Comparison of ENCODE assay signal across 8 cellular contexts in genomic region chr2:10303174-10303633, GRCh38. TPM values are rescaled to one million over a fixed set of nuclear protein-coding genes. Genes with fewer than 3 reads are reported as not detected.
A peak's percentile ranks its signal among the peaks of the same experiment; 100 is the strongest.
DNase-seq lines count a peak whose midpoint lies in the region; ATAC-seq and TF ChIP-seq lines count a peak whose summit lies in the region.

No MANE protein-coding gene starts in this region.

- peak overlapping the region; percentile 78 to 87 (median 84) for H3K27ac ChIP-seq in sigmoid colon

- peaks cover 56% of the 10 kb centered on the region for H3K4me1 Mint-ChIP-seq in activated CD8-positive, alpha-beta memory T cell treated with anti-CD3 and anti-CD28 coated beads, Interleukin-2, amount 10 ng/mL, durations not matched to agents 7 days and 5 days

- H3K4me3 Mint-ChIP-seq in activated CD8-positive, alpha-beta memory T cell treated with anti-CD3 and anti-CD28 coated beads, Interleukin-2, amount 10 ng/mL, durations not matched to agents 7 days and 5 days, result peak overlapping the region; percentile 97

- TF ChIP-seq CTCF in sigmoid colon (IDR thresholded peaks at IDR 0.05), result no peak

- peak; percentile 49 for DNase-seq in activated CD8-positive, alpha-beta memory T cell treated with anti-CD3 and anti-CD28 coated beads, Interleukin-2, amount 10 ng/mL, durations not matched to agents 7 days and 5 days
- DNase-seq in Right ventricle myocardium superior (no peak), sigmoid colon (no peak), SKM-1 (lab: John Stamatoyannopoulos, UW; ENCODE audit: unreplicated experiment) (no peak), Ammon's horn (ENCODE audit: low spot score) (no peak)
- no peak for DNase-seq in central memory CD4-positive, alpha-beta T cell

- ATAC-seq in GM19395 (IDR thresholded peaks at IDR 0.05; ENCODE audit: unreplicated experiment) (peak; percentile 16), HG03280 (IDR thresholded peaks at IDR 0.05; ENCODE audit: unreplicated experiment) (peak; percentile 10), Right ventricle myocardium superior (ENCODE audit: poor library complexity) (peak; percentile 8)
- peak; percentile 6 for ATAC-seq in activated CD8-positive, alpha-beta memory T cell treated with anti-CD3 and anti-CD28 coated beads, Interleukin-2, amount 10 ng/mL, durations not matched to agents 7 days and 5 days

- peak overlapping the region; percentile 56 to 91 (median 76) for H3K4me3 ChIP-seq in sigmoid colon

- TF ChIP-seq EP300 in sigmoid colon (IDR thresholded peaks at IDR 0.05), result no peak

- no peaks in the 10 kb centered on the region for H3K9me3 Mint-ChIP-seq in activated CD8-positive, alpha-beta memory T cell treated with anti-CD3 and anti-CD28 coated beads, Interleukin-2, amount 10 ng/mL, durations not matched to agents 7 days and 5 days (ENCODE audit: low read depth)

- H3K9me3 ChIP-seq in sigmoid colon, result no peaks in the 10 kb centered on the region

- H3K27me3 Mint-ChIP-seq in activated CD8-positive, alpha-beta memory T cell treated with anti-CD3 and anti-CD28 coated beads, Interleukin-2, amount 10 ng/mL, durations not matched to agents 7 days and 5 days, result no peaks in the 10 kb centered on the region

- H3K36me3 Mint-ChIP-seq in activated CD8-positive, alpha-beta memory T cell treated with anti-CD3 and anti-CD28 coated beads, Interleukin-2, amount 10 ng/mL, durations not matched to agents 7 days and 5 days, result peaks cover 2% of the 10 kb centered on the region

- no peak for TF ChIP-seq POLR2A in sigmoid colon (IDR thresholded peaks at IDR 0.05)

- intact Hi-C loops in Right ventricle myocardium superior (cut with DNase I), result loop anchor here (5.0 kb wide), 1 partner anchor 104 kb away; no protein-coding TSS in a partner anchor
- intact Hi-C loops in sigmoid colon (cut with DNase I), result loop anchor here (1.0 to 5.0 kb wide), 3 partner anchors 106 to 181 kb away; partner anchors contain the start of genes ODC1 and RRM2

- CTCF ChIA-PET in activated CD8-positive, alpha-beta memory T cell treated with anti-CD3 and anti-CD28 coated beads, Interleukin-2, amount 10 ng/mL, durations not matched to agents 7 days and 5 days (lab: Charles Lee), result interaction anchor here (0.8 to 7.2 kb wide), 18 partner anchors 11 to 274 kb away, joined by 3 to 111 read pairs (median 3); partner anchors contain the start of gene ODC1

- H3K4me1 ChIP-seq in sigmoid colon, result peaks cover 0 to 44% (median 27%) of the 10 kb centered on the region in 4 donors

- no peaks in the 10 kb centered on the region for H3K36me3 ChIP-seq in sigmoid colon

- H3K27me3 ChIP-seq in sigmoid colon, result no peaks in the 10 kb centered on the region

- peak overlapping the region; percentile 76 for H3K27ac Mint-ChIP-seq in activated CD8-positive, alpha-beta memory T cell treated with anti-CD3 and anti-CD28 coated beads, Interleukin-2, amount 10 ng/mL, durations not matched to agents 7 days and 5 days

- WGBS in sigmoid colon, 2 donors, result 0% methylated on average over 42 of the region's 42 CpGs

RNA-seq across cellular contexts. Expression of gene HPCAL1, which starts 0.5 kb away (rescaled TPM):
- total RNA-seq in activated CD8-positive, alpha-beta memory T cell treated with anti-CD3 and anti-CD28 coated beads, Interleukin-2, amount 10 ng/mL, durations not matched to agents 7 days and 5 days, result 10 to 100 TPM; 29.0 to 47.0 TPM
- 34.3 TPM for total RNA-seq in Right ventricle myocardium superior
- total RNA-seq in sigmoid colon, result 10 to 100 TPM; 27.7 to 46.0 (median 34.2) TPM
- polyA plus RNA-seq in sigmoid colon, result 100 to 1,000 TPM in 2 of 3 donors, 10 to 100 TPM in 1; 67.9 to 115 (median 110) TPM
